In the genomic region with DNA sequence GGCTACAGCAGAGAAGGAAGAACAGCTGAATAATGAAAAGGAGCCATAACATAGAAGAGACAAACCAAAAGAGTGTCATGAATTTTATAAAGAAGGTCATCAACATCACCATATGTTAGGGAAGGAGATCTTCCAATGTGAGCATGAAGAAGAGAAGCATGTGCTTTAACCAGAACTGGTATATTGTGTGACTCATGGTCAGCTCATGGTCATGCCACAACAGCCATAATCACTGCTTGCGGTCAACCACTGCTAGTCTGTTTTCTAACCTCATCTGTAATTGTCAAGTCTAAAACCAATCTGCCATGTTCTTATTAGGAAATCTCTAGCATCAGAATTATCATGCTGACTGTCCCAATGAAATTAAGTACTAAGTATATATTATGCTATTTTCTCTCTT, we compare ENCODE assay signal across 18 cellular contexts.
DNase-seq lines count a peak whose midpoint lies in the region; ATAC-seq and TF ChIP-seq lines count a peak whose summit lies in the region.
"Had no signal": no experiment of that assay in that cellular context is flagged by ENCODE, and none has a peak within 500 bp of the region (broad histone marks: within the 10 kb centered on the region; RNA-seq: fewer than 3 reads in every experiment).

No MANE protein-coding gene starts in this region.

- intact Hi-C loops in mammary epithelial cell (cut with micrococcal nuclease) = no loop called here

- no peaks in the 10 kb centered on the region for H3K36me3 ChIP-seq in mammary epithelial cell (ENCODE audit: insufficient read depth, low read length)
- H3K36me3 ChIP-seq: heart left ventricle, upper lobe of left lung had no signal

- BruUV-seq in mammary epithelial cell (replicated peaks; lab: Mats Ljungman, UMichigan) = no TSS peak

- in situ Hi-C loops in mammary epithelial cell (cut with MboI; ENCODE audit: low sequenced_read_pairs in 2 of 2) = no loop called here

- H4K20me1 ChIP-seq in mammary epithelial cell (ENCODE audit: insufficient read depth, low read length) = no peaks in the 10 kb centered on the region

- no peaks in the 10 kb centered on the region for H3K4me1 ChIP-seq in mammary epithelial cell (ENCODE audit: insufficient read depth, low read length)
- H3K4me1 ChIP-seq: heart left ventricle, upper lobe of left lung had no signal

- no peak for ATAC-seq in HG03025 (IDR thresholded peaks at IDR 0.05; ENCODE audit: low FRiP score, unreplicated experiment)
- ATAC-seq: heart left ventricle; stimulated activated memory B cell treated with anti-CD40 and anti-IgM and Interleukin-4, amounts not matched to agents 10 μg/mL and 1 μg/mL and 100 μg/mL, for 72 hours had no signal

- dilution Hi-C loops in mammary epithelial cell (cut with HindIII; ENCODE audit: low sequenced_read_pairs) = no loop called here

- CTCF ChIA-PET in mammary epithelial cell (lab: Charles Lee; ENCODE audit: low non-redundant PET) = no interaction called here

- H2AFZ ChIP-seq in mammary epithelial cell (ENCODE audit: low read depth, low read length) = no peak overlapping the region

- no peak overlapping the region for H3K27ac ChIP-seq in mammary epithelial cell (ENCODE audit: insufficient read depth, low read depth, low read length)
- H3K27ac ChIP-seq: heart left ventricle, upper lobe of left lung had no signal

- DNase-seq in H4 (ENCODE audit: low spot score) (peak; percentile 83), MV-4-11 (lab: John Stamatoyannopoulos, UW) (peak; percentile 51), mammary epithelial cell (peak; percentile 69), renal cortical epithelial cell (ENCODE audit: low read depth) (peak; percentile 74), NCI-H1930 (lab: John Stamatoyannopoulos, UW) (no peak), NCI-H345 treated with DMSO at 0.1 percent for 48 hours (lab: John Stamatoyannopoulos, UW; ENCODE audit: unreplicated experiment) (no peak)
- DNase-seq: activated CD4-positive, alpha-beta T cell treated with anti-CD3 and anti-CD28 coated beads for 48 hours; activated T-cell treated with anti-CD3 and anti-CD28 coated beads, Interleukin-2, amount 50 U/mL, for 24 hours; C1 segment of cervical spinal cord; DMS79 treated with DMSO at 0.1 percent for 48 hours; endodermal cell; heart left ventricle; NCI-H2081; NCI-H69; T-helper 2 cell; upper lobe of left lung had no signal

- no peak for TF ChIP-seq CTCF in mammary epithelial cell (conservative IDR thresholded peaks at IDR 0.05 in 1 of 2, IDR thresholded peaks at IDR 0.05 in 1 of 2; ENCODE audit: extremely low read depth in 1 of 2, insufficient read depth in 1 of 2, low read depth in 1 of 2, low read length in 2 of 2)

- no peak overlapping the region for H3K4me2 ChIP-seq in mammary epithelial cell (ENCODE audit: insufficient read depth, low read depth, low read length)

- H3K27me3 ChIP-seq in mammary epithelial cell (ENCODE audit: insufficient read depth, low read length) = peaks cover 5% of the 10 kb centered on the region
- H3K27me3 ChIP-seq: heart left ventricle, upper lobe of left lung had no signal

- 87% methylated on average over 1 of the region's 1 CpG for WGBS in mammary epithelial cell (ENCODE audit: low coverage, missing lambda C conversion rate)

- no peak overlapping the region for H3K9ac ChIP-seq in mammary epithelial cell (ENCODE audit: insufficient read depth, low read length)

- H3K9me3 ChIP-seq in mammary epithelial cell (replicated peaks; ENCODE audit: insufficient read depth, low read length) = no peaks in the 10 kb centered on the region
- H3K9me3 ChIP-seq: upper lobe of left lung had no signal

- H3K79me2 ChIP-seq in mammary epithelial cell (ENCODE audit: insufficient read depth, low read length) = no peaks in the 10 kb centered on the region

- no peak overlapping the region for H3K4me3 ChIP-seq in mammary epithelial cell (replicated peaks in 1 of 3; ENCODE audit: insufficient read depth in 1 of 3, low read depth in 2 of 3, low read length in 3 of 3)
- H3K4me3 ChIP-seq: heart left ventricle, upper lobe of left lung had no signal

Comparison
In these comparisons a context has a peak if more than half of its experiments do, and no peak if none do; other contexts are left out.
1. DNase-seq: peak in H4 (single experiment), MV-4-11 (single experiment), mammary epithelial cell (single experiment) and renal cortical epithelial cell (single experiment); none in NCI-H1930 (0 of 2) and NCI-H345 treated with DMSO at 0.1 percent for 48 hours (single experiment).